ENCODE assay signal across 1 cellular context in genomic region chr16:22001591-22001990, GRCh38.
TF ChIP-seq lines count a peak whose summit lies in the region.

No MANE protein-coding gene starts in this region.

TF ChIP-seq in IMR-90, 13 proteins besides CTCF, POLR2A, EP300 and RAD21:
- TF ChIP-seq SMC3 (IDR thresholded peaks at IDR 0.05; ENCODE audit: low read depth, low read length): no peak
- TF ChIP-seq FOS (IDR thresholded peaks at IDR 0.05; ENCODE audit: low read depth, low read length): 0 out of 2 replicates have a peak, but pooled peaks have one; percentile 16
